In genomic region chr1:111826278-111826677, GRCh38 we compare ENCODE assay signal across 10 cellular contexts.
"Had no signal": no experiment of that assay in that cellular context is flagged by ENCODE, and none has a peak within 500 bp of the region (broad histone marks: within the 10 kb centered on the region; RNA-seq: fewer than 3 reads in every experiment).

No MANE protein-coding gene starts in this region.

- H3K27ac ChIP-seq: GM23248, HL-60 had no signal

- H3K4me1 ChIP-seq: HAP-1 had no signal

- H3K9ac ChIP-seq: GM23248 had no signal

- DNase-seq: GM23248, GOT3, H7, HFFc6, IMR-90, KG1 had no signal

- H2AFZ ChIP-seq: GM23248 had no signal

- H3K36me3 ChIP-seq: HAP-1 had no signal

- H3K9me3 ChIP-seq: HAP-1 had no signal

- H3K4me3 ChIP-seq: GM23248, HAP-1, K562 had no signal

- ATAC-seq: HCT116, K562 had no signal

- FAIRE-seq: K562 had no signal
